Comparison of ENCODE assay signal across 12 cellular contexts in the genomic region with DNA sequence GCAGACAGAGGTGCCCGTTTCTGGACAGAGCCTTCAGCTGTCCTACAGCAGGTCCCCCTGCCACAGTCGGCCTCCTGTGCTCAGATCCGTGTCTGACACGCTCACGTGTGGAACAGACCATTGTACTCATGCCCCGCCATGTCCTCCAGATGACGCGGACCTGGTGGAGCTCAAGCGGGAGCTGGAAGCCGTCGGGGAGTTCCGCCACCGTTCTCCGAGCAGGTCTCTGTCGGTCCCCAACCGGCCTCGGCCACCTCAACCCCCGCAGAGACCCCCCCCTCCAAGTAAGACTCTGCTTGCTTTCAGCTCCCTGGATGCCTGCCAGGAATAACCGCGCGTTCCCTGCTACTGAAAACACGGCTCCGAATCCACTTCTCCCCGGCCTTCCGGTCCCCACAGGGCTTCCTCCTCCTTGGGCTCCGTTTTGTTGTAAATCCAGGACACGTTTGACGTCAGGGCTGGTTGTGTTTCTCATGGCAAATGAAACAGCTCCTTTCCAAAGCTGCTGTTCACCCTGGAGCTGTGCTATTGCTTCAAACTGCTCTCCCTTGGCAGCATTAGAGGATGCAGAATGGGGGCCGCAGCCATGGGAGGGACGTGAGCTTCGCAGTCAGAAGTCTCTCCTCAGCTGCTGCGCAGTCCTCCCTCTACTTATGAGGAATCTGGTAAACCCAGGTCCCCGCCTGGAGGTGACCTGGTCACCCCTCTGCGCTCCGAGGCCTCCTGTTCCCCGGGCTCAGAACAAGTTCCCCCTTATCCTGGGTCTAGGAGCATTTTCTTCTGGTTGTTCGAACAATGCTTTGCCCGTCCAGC.
DNase-seq lines count a peak whose midpoint lies in the region; ATAC-seq and TF ChIP-seq lines count a peak whose summit lies in the region.
"Had no signal": no experiment of that assay in that cellular context is flagged by ENCODE, and none has a peak within 500 bp of the region (broad histone marks: within the 10 kb centered on the region; RNA-seq: fewer than 3 reads in every experiment).

No MANE protein-coding gene starts in this region.

- POLR2A ChIA-PET in CD4-positive, alpha-beta T cell (lab: Charles Lee), result interaction anchor here (0.5 kb wide), 1 partner anchor 646 kb away, joined by 3 read pairs; no protein-coding TSS in a partner anchor

- H3F3A ChIP-seq in GM23248 (ENCODE audit: insufficient read depth), result 0 out of 2 replicates have a peak, but pooled peaks cover 4% of the 10 kb centered on the region

- in situ Hi-C loops in GM23248 (cut with MboI), result no loop called here

- H3K18ac ChIP-seq in neuronal stem cell (ENCODE audit: low read length), result peak overlapping the region; percentile 42

- H3K27ac ChIP-seq in CD4-positive, alpha-beta T cell (ENCODE audit: low read depth, low read length), result no peak overlapping the region
- H3K27ac ChIP-seq in neuronal stem cell (replicated peaks; ENCODE audit: low read length), result no peak overlapping the region
- no peak overlapping the region for H3K27ac ChIP-seq in GM23248
- H3K27ac ChIP-seq: C4-2B had no signal

- no peak overlapping the region for H4K8ac ChIP-seq in neuronal stem cell (ENCODE audit: low read depth, low read length)

- no peak for TF ChIP-seq CTCF in CD4-positive, alpha-beta T cell (IDR thresholded peaks at IDR 0.05)
- TF ChIP-seq CTCF in endothelial cell (IDR thresholded peaks at IDR 0.05; ENCODE audit: unreplicated experiment), result no peak

- H2AFZ ChIP-seq in neuronal stem cell (ENCODE audit: low read length), result no peak overlapping the region
- H2AFZ ChIP-seq in GM23248, result no peak overlapping the region

- no peaks in the 10 kb centered on the region for H4K20me1 ChIP-seq in GM23248 (ENCODE audit: insufficient read depth)

- H3K27ac Mint-ChIP-seq in CD4-positive, alpha-beta T cell, result peak overlapping the region; percentile 4
- no peak overlapping the region for H3K27ac Mint-ChIP-seq in endothelial cell (ENCODE audit: unreplicated experiment)
- no peak overlapping the region for H3K27ac Mint-ChIP-seq in activated T-cell treated with anti-CD3 and anti-CD28 coated beads, Interleukin-2, amount 50 U/mL, for 24 hours
- H3K27ac Mint-ChIP-seq: activated naive CD4-positive, alpha-beta T cell treated with anti-CD3 and anti-CD28 coated beads for 36 hours; memory B cell had no signal

- WGBS in neuronal stem cell (ENCODE audit: extremely low coverage in 2 of 2, insufficient read length in 2 of 2, insufficient replicate concordance in 1 of 2), 2 donors, result no CpG with 5 or more reads among the region's 38 CpGs
- WGBS in GM23248 (ENCODE audit: low coverage in 1 of 2, low lambda C conversion rate in 2 of 2, missing lambda C conversion rate in 2 of 2), 2 experiments, result 94 to 95% methylated on average over 36 to 38 of the region's 38 CpGs

- no peak for DNase-seq in CD4-positive, alpha-beta T cell
- DNase-seq in MV-4-11 (lab: John Stamatoyannopoulos, UW) (peak; percentile 89), endothelial cell (ENCODE audit: low spot score) (no peak), neuronal stem cell (ENCODE audit: low spot score) (no peak), NCI-H524 treated with DMSO at 0.1 percent for 48 hours (lab: John Stamatoyannopoulos, UW) (no peak), GM23248 (no peak), LoVo (ENCODE audit: low spot score) (no peak)
- DNase-seq in activated T-cell treated with anti-CD3 and anti-CD28 coated beads, Interleukin-2, amount 50 U/mL, for 24 hours, result no peak
- DNase-seq: activated naive CD4-positive, alpha-beta T cell treated with anti-CD3 and anti-CD28 coated beads for 36 hours; NCI-H748 treated with DMSO at 0.1 percent for 48 hours had no signal

- H3K27me3 ChIP-seq in CD4-positive, alpha-beta T cell (ENCODE audit: control insufficient read depth, insufficient read depth, low read length), result no peaks in the 10 kb centered on the region
- no peaks in the 10 kb centered on the region for H3K27me3 ChIP-seq in neuronal stem cell (ENCODE audit: control insufficient read depth in 3 of 3, insufficient read depth in 3 of 3, low read depth in 1 of 3, low read length in 3 of 3)
- no peaks in the 10 kb centered on the region for H3K27me3 ChIP-seq in GM23248 (replicated peaks; ENCODE audit: insufficient read depth)

- H2BK5ac ChIP-seq in neuronal stem cell (ENCODE audit: low read length), result no peak overlapping the region

- no peak for ATAC-seq in CD4-positive, alpha-beta T cell (ENCODE audit: poor library complexity)

- H3K4me2 ChIP-seq in neuronal stem cell (ENCODE audit: insufficient read depth, low read length, poor library complexity, severe bottlenecking) (peak overlapping the region; percentile 24), GM23248 (ENCODE audit: unreplicated experiment) (no peak overlapping the region)

- peaks cover 91% of the 10 kb centered on the region for H3K36me3 Mint-ChIP-seq in CD4-positive, alpha-beta T cell (ENCODE audit: low read depth)
- peaks cover 31% of the 10 kb centered on the region for H3K36me3 Mint-ChIP-seq in endothelial cell (ENCODE audit: low read depth, unreplicated experiment)
- peaks cover 91% of the 10 kb centered on the region for H3K36me3 Mint-ChIP-seq in activated T-cell treated with anti-CD3 and anti-CD28 coated beads, Interleukin-2, amount 50 U/mL, for 24 hours (ENCODE audit: low read depth)

- 0 out of 2 replicates have a peak, but pooled peaks cover 7% of the 10 kb centered on the region for H3K79me2 ChIP-seq in GM23248 (ENCODE audit: insufficient read depth)

- intact Hi-C loops in CD4-positive, alpha-beta T cell (cut with DNase I, micrococcal nuclease), result no loop called here

- no peaks in the 10 kb centered on the region for H3K27me3 Mint-ChIP-seq in CD4-positive, alpha-beta T cell
- peaks cover 6% of the 10 kb centered on the region for H3K27me3 Mint-ChIP-seq in endothelial cell (ENCODE audit: unreplicated experiment)
- no peaks in the 10 kb centered on the region for H3K27me3 Mint-ChIP-seq in activated T-cell treated with anti-CD3 and anti-CD28 coated beads, Interleukin-2, amount 50 U/mL, for 24 hours
- H3K27me3 Mint-ChIP-seq: memory B cell had no signal

- no peak overlapping the region for H4K91ac ChIP-seq in neuronal stem cell (ENCODE audit: low read depth, low read length, poor library complexity)

- H3K9me3 ChIP-seq in CD4-positive, alpha-beta T cell (ENCODE audit: control insufficient read depth, low read length), result no peaks in the 10 kb centered on the region
- no peaks in the 10 kb centered on the region for H3K9me3 ChIP-seq in neuronal stem cell (replicated peaks in 1 of 2; ENCODE audit: control insufficient read depth in 2 of 2, insufficient read depth in 1 of 2, low read depth in 1 of 2, low read length in 2 of 2)
- no peaks in the 10 kb centered on the region for H3K9me3 ChIP-seq in GM23248 (ENCODE audit: low read depth)

- peak overlapping the region; percentile 41 for H2BK12ac ChIP-seq in neuronal stem cell (ENCODE audit: low read length)

- peaks cover 2 to 60% of the 10 kb centered on the region in 2 donors for H3K36me3 ChIP-seq in neuronal stem cell (replicated peaks in 1 of 2; ENCODE audit: control insufficient read depth in 2 of 2, insufficient read depth in 2 of 2, low read length in 2 of 2)
- peaks cover 67% of the 10 kb centered on the region for H3K36me3 ChIP-seq in GM23248 (ENCODE audit: low read depth)

- H3K9ac ChIP-seq in neuronal stem cell (ENCODE audit: low read depth, low read length, poor library complexity) (no peak overlapping the region), GM23248 (no peak overlapping the region)

- CTCF ChIA-PET in CD4-positive, alpha-beta T cell (lab: Charles Lee), result no interaction called here

- no peaks in the 10 kb centered on the region for H3K9me2 ChIP-seq in GM23248 (ENCODE audit: insufficient read depth)

- H3K4me1 ChIP-seq in neuronal stem cell (ENCODE audit: control insufficient read depth in 2 of 2, insufficient read depth in 1 of 2, low read depth in 1 of 2, low read length in 2 of 2) (no peaks in the 10 kb centered on the region), GM23248 (ENCODE audit: insufficient read depth) (no peaks in the 10 kb centered on the region; the same call in 1 of the 2 replicates)

- H3K14ac ChIP-seq in neuronal stem cell (ENCODE audit: low read length), result peak overlapping the region; percentile 56

- no peaks in the 10 kb centered on the region for H3K9me3 Mint-ChIP-seq in CD4-positive, alpha-beta T cell
- H3K9me3 Mint-ChIP-seq in endothelial cell (ENCODE audit: unreplicated experiment), result no peaks in the 10 kb centered on the region
- H3K9me3 Mint-ChIP-seq in activated T-cell treated with anti-CD3 and anti-CD28 coated beads, Interleukin-2, amount 50 U/mL, for 24 hours, result no peaks in the 10 kb centered on the region
- H3K9me3 Mint-ChIP-seq: activated naive CD4-positive, alpha-beta T cell treated with anti-CD3 and anti-CD28 coated beads for 36 hours; memory B cell had no signal

- no peak overlapping the region for H3K4me3 Mint-ChIP-seq in CD4-positive, alpha-beta T cell
- peak overlapping the region; percentile 37 for H3K4me3 Mint-ChIP-seq in endothelial cell (ENCODE audit: unreplicated experiment)
- no peak overlapping the region for H3K4me3 Mint-ChIP-seq in activated T-cell treated with anti-CD3 and anti-CD28 coated beads, Interleukin-2, amount 50 U/mL, for 24 hours
- H3K4me3 Mint-ChIP-seq: activated naive CD4-positive, alpha-beta T cell treated with anti-CD3 and anti-CD28 coated beads for 36 hours; memory B cell had no signal

- H3K79me1 ChIP-seq in neuronal stem cell (ENCODE audit: low read depth, low read length), result no peaks in the 10 kb centered on the region

- H3K4ac ChIP-seq in neuronal stem cell (ENCODE audit: low read length), result no peak overlapping the region

- H2BK120ac ChIP-seq in neuronal stem cell (ENCODE audit: low read depth, low read length), result no peak overlapping the region

- H2BK15ac ChIP-seq in neuronal stem cell (ENCODE audit: low read length), result no peak overlapping the region

- H3K4me3 ChIP-seq in neuronal stem cell (ENCODE audit: low read length in 2 of 2) (no peak overlapping the region), GM23248 (no peak overlapping the region)

- peak overlapping the region; percentile 75 for H3K23ac ChIP-seq in neuronal stem cell (ENCODE audit: low read depth, low read length, poor library complexity)

- H2AK5ac ChIP-seq in neuronal stem cell (ENCODE audit: low read depth, low read length), result no peak overlapping the region

- H3K4me1 Mint-ChIP-seq in CD4-positive, alpha-beta T cell (ENCODE audit: low read depth), result no peaks in the 10 kb centered on the region
- no peaks in the 10 kb centered on the region for H3K4me1 Mint-ChIP-seq in endothelial cell (ENCODE audit: unreplicated experiment)
- peaks cover 2% of the 10 kb centered on the region for H3K4me1 Mint-ChIP-seq in activated T-cell treated with anti-CD3 and anti-CD28 coated beads, Interleukin-2, amount 50 U/mL, for 24 hours (ENCODE audit: low read depth)
- H3K4me1 Mint-ChIP-seq: memory B cell had no signal
